Comparison of ENCODE assay signal across 2 cellular contexts in the genomic region with DNA sequence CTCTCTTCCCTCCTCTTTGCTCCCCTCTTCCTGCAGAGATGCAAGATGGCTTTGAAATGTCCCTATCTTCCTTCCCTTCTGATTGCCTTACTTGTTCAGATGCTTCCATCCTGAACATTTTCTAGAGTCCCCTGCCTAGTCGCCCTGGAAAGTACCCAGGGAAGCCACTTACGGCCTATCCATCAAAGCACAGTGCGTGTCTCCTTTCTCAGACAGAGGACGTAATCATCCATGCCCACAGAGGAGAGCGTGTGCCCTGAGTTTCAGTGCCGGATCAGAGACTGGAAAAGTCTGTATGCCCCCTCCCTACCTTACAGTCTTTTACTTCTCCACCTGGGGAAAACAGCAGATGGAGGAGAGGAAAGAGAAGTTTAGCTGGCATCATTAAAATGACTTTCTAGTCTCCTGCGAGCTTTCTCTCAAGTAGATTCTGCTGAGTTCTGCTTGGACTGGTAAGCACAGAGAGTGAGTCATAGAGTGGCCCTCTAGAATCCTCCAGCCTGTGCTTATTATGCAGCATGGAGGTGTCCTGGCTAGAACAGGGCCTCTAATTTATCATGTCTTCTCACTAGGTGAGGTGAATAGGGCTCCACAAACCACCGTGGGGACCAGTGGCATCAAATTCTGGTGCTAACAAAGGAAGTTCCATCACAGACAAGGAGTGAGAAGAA.
TF ChIP-seq lines count a peak whose summit lies in the region.

No MANE protein-coding gene starts in this region.

TF ChIP-seq in A549, 52 proteins besides CTCF, POLR2A, EP300 and RAD21:
- TF ChIP-seq ZC3H11A (IDR thresholded peaks at IDR 0.05) = no peak

TF ChIP-seq in IMR-90, 13 proteins besides CTCF, POLR2A, EP300 and RAD21:
- no peak for TF ChIP-seq USF2 (IDR thresholded peaks at IDR 0.05; ENCODE audit: low read depth, low read length)
- no peak for TF ChIP-seq ELK1 (IDR thresholded peaks at IDR 0.05; ENCODE audit: borderline replicate concordance, low read depth, low read length)
- TF ChIP-seq FOS (IDR thresholded peaks at IDR 0.05; ENCODE audit: low read depth, low read length) = no peak
- TF ChIP-seq MXI1 (IDR thresholded peaks at IDR 0.05; ENCODE audit: borderline replicate concordance, low read depth, low read length) = no peak
- no peak for TF ChIP-seq NFE2L2 (IDR thresholded peaks at IDR 0.05; ENCODE audit: low read depth, low read length)
- no peak for TF ChIP-seq MAZ (IDR thresholded peaks at IDR 0.05; ENCODE audit: borderline replicate concordance, low read depth, low read length)
- TF ChIP-seq RFX5 (IDR thresholded peaks at IDR 0.05; ENCODE audit: low read depth, low read length) = no peak
- TF ChIP-seq RCOR1 (IDR thresholded peaks at IDR 0.05; ENCODE audit: insufficient replicate concordance, low read length) = no peak
- no peak for TF ChIP-seq SMC3 (IDR thresholded peaks at IDR 0.05; ENCODE audit: low read depth, low read length)
- no peak for TF ChIP-seq MAFK (IDR thresholded peaks at IDR 0.05; ENCODE audit: low read depth, low read length)
- no peak for TF ChIP-seq CEBPB (IDR thresholded peaks at IDR 0.05; ENCODE audit: low read depth, low read length)
